In the genomic region with DNA sequence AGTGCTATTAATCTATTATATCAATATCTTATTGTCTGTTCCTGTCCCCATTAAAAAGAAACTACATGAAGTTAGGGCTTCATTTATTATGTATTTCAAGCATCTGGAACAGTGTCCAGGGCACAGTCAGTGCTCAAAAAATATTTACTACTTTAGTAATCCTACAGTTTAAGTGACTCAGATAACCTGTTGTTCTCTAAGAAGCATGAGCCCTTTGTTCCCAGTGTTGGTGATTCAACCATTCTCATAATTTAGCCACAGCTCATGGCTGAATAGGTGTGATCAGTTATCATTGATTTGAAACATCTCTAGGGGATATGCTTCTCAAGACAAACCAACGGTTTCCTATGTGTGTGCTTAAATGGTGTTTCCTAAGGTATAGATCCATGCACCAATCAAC, we compare ENCODE assay signal across 24 cellular contexts.
"Had no signal": no experiment of that assay in that cellular context is flagged by ENCODE, and none has a peak within 500 bp of the region (broad histone marks: within the 10 kb centered on the region; RNA-seq: fewer than 3 reads in every experiment).

No MANE protein-coding gene starts in this region.

- H3K36me3 ChIP-seq: gastrocnemius medialis, left ventricle myocardium inferior, lower lobe of right lung, neural progenitor cell, pancreas, right lobe of liver, suprapubic skin, thyroid gland had no signal

- H3K27ac ChIP-seq: coronary artery, gastrocnemius medialis, left ventricle myocardium inferior, lower lobe of right lung, neural progenitor cell, pancreas, right lobe of liver, suprapubic skin, thyroid gland had no signal

- H3K27me3 Mint-ChIP-seq: progenitor cell of endocrine pancreas, type B pancreatic cell had no signal

- H3K27ac Mint-ChIP-seq: natural killer cell treated with Interleukin-12 subunit alpha and Interleukin-12 subunit beta and Interleukin-15 and Interleukin-18, amount 100 ng/mL, for 72 hours; neural progenitor cell; progenitor cell of endocrine pancreas; stimulated activated effector memory CD8-positive, alpha-beta T cell treated with anti-CD3 and anti-CD28 coated beads, Interleukin-12 subunit alpha, Interleukin-12 subunit beta, amount 100 ng/mL, for 72 hours; type B pancreatic cell had no signal

- H3K36me3 Mint-ChIP-seq: natural killer cell treated with Interleukin-12 subunit alpha and Interleukin-12 subunit beta and Interleukin-15 and Interleukin-18, amount 100 ng/mL, for 72 hours; neural progenitor cell; stimulated activated effector memory CD8-positive, alpha-beta T cell treated with anti-CD3 and anti-CD28 coated beads, Interleukin-12 subunit alpha, Interleukin-12 subunit beta, amount 100 ng/mL, for 72 hours; type B pancreatic cell had no signal

- H3K4me1 ChIP-seq: gastrocnemius medialis, left ventricle myocardium inferior, lower lobe of right lung, neural progenitor cell, pancreas, suprapubic skin, thyroid gland had no signal

- ATAC-seq: esophagus mucosa; gastrocnemius medialis; left cardiac atrium; lower lobe of right lung; natural killer cell treated with Interleukin-12 subunit alpha and Interleukin-12 subunit beta and Interleukin-15 and Interleukin-18, amount 100 ng/mL, for 72 hours; pancreas; right lobe of liver; stimulated activated effector memory CD8-positive, alpha-beta T cell treated with anti-CD3 and anti-CD28 coated beads, Interleukin-12 subunit alpha, Interleukin-12 subunit beta, amount 100 ng/mL, for 72 hours; stimulated activated naive CD8-positive, alpha-beta T cell treated with anti-CD3 and anti-CD28 coated beads, Interleukin-15, Interleukin-2, amounts not matched to agents 100 U/mL and 50 U/mL, for 24 hours had no signal

- H3K4me3 ChIP-seq: coronary artery, gastrocnemius medialis, left ventricle myocardium inferior, lower lobe of right lung, neural progenitor cell, pancreas, right lobe of liver, suprapubic skin, thyroid gland had no signal

- H3K9me3 Mint-ChIP-seq: natural killer cell treated with Interleukin-12 subunit alpha and Interleukin-12 subunit beta and Interleukin-15 and Interleukin-18, amount 100 ng/mL, for 72 hours; neural progenitor cell; type B pancreatic cell had no signal

- H3K27me3 ChIP-seq: gastrocnemius medialis, neural progenitor cell, pancreas, right lobe of liver, suprapubic skin, thyroid gland had no signal

- H3K9me3 ChIP-seq: gastrocnemius medialis, left ventricle myocardium inferior, lower lobe of right lung, pancreas, right lobe of liver, suprapubic skin, thyroid gland had no signal

- H3K4me2 ChIP-seq: neural progenitor cell had no signal

- H2AFZ ChIP-seq: neural progenitor cell had no signal

- DNase-seq: effector CD4-positive, alpha-beta T cell; gastrocnemius medialis; glutamatergic neuron; islet precursor cell; left cardiac atrium; left ventricle myocardium inferior; lower lobe of right lung; mesenchymal stem cell; midbrain; occipital lobe; pancreas; right lobe of liver; stimulated activated CD4-positive, alpha-beta T cell treated with anti-CD3 and anti-CD28 coated beads, Interleukin-4, amount 100 ng/mL, for 1 hour; stimulated activated CD8-positive, alpha-beta memory T cell treated with anti-CD3 and anti-CD28 coated beads, Interleukin-4, amount 100 ng/mL, for 48 hours; stimulated activated naive CD8-positive, alpha-beta T cell treated with anti-CD3 and anti-CD28 coated beads, Interleukin-15, Interleukin-2, amounts not matched to agents 100 U/mL and 50 U/mL, for 24 hours; thyroid gland had no signal

- H3K9ac ChIP-seq: neural progenitor cell had no signal

- H3K4me3 Mint-ChIP-seq: natural killer cell treated with Interleukin-12 subunit alpha and Interleukin-12 subunit beta and Interleukin-15 and Interleukin-18, amount 100 ng/mL, for 72 hours; neural progenitor cell; stimulated activated effector memory CD8-positive, alpha-beta T cell treated with anti-CD3 and anti-CD28 coated beads, Interleukin-12 subunit alpha, Interleukin-12 subunit beta, amount 100 ng/mL, for 72 hours; type B pancreatic cell had no signal

- H3K4me1 Mint-ChIP-seq: neural progenitor cell; stimulated activated effector memory CD8-positive, alpha-beta T cell treated with anti-CD3 and anti-CD28 coated beads, Interleukin-12 subunit alpha, Interleukin-12 subunit beta, amount 100 ng/mL, for 72 hours had no signal
